Comparison of ENCODE assay signal across 1 cellular context in the genomic region with DNA sequence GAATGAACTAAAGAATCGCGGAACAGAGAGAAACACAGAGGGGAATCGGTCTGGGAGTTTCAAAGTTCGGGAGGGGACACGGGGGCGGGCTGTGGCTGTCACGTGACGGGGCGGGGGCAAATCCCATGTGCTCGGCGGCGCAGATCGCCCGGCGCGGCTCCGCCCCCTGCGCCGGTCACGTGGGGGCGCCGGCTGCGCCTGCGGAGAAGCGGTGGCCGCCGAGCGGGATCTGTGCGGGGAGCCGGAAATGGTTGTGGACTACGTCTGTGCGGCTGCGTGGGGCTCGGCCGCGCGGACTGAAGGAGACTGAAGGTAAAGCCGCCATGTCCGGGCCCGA.
A peak's percentile ranks its signal among the peaks of the same experiment; 100 is the strongest.
TF ChIP-seq lines count a peak whose summit lies in the region.

A gene with protein sequence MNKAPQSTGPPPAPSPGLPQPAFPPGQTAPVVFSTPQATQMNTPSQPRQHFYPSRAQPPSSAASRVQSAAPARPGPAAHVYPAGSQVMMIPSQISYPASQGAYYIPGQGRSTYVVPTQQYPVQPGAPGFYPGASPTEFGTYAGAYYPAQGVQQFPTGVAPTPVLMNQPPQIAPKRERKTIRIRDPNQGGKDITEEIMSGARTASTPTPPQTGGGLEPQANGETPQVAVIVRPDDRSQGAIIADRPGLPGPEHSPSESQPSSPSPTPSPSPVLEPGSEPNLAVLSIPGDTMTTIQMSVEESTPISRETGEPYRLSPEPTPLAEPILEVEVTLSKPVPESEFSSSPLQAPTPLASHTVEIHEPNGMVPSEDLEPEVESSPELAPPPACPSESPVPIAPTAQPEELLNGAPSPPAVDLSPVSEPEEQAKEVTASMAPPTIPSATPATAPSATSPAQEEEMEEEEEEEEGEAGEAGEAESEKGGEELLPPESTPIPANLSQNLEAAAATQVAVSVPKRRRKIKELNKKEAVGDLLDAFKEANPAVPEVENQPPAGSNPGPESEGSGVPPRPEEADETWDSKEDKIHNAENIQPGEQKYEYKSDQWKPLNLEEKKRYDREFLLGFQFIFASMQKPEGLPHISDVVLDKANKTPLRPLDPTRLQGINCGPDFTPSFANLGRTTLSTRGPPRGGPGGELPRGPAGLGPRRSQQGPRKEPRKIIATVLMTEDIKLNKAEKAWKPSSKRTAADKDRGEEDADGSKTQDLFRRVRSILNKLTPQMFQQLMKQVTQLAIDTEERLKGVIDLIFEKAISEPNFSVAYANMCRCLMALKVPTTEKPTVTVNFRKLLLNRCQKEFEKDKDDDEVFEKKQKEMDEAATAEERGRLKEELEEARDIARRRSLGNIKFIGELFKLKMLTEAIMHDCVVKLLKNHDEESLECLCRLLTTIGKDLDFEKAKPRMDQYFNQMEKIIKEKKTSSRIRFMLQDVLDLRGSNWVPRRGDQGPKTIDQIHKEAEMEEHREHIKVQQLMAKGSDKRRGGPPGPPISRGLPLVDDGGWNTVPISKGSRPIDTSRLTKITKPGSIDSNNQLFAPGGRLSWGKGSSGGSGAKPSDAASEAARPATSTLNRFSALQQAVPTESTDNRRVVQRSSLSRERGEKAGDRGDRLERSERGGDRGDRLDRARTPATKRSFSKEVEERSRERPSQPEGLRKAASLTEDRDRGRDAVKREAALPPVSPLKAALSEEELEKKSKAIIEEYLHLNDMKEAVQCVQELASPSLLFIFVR (N-terminal part only) (plus strand): TSS at position 244 of the 337 bp plus-strand sequence. CDS start 1,191 bp downstream, outside the sequence.

TF ChIP-seq in A549, 52 proteins besides CTCF, POLR2A, EP300 and RAD21 (continued from another document):
- TF ChIP-seq, protein P1, sequence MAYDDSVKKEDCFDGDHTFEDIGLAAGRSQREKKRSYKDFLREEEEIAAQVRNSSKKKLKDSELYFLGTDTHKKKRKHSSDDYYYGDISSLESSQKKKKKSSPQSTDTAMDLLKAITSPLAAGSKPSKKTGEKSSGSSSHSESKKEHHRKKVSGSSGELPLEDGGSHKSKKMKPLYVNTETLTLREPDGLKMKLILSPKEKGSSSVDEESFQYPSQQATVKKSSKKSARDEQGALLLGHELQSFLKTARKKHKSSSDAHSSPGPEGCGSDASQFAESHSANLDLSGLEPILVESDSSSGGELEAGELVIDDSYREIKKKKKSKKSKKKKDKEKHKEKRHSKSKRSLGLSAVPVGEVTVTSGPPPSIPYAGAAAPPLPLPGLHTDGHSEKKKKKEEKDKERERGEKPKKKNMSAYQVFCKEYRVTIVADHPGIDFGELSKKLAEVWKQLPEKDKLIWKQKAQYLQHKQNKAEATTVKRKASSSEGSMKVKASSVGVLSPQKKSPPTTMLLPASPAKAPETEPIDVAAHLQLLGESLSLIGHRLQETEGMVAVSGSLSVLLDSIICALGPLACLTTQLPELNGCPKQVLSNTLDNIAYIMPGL (CRISPR knock-in tag; IDR thresholded peaks at IDR 0.05; ENCODE audit: borderline replicate concordance), result no peak
- peak; percentile 83 to 94; a peak in 3 of 5 replicates for TF ChIP-seq JUN (IDR thresholded peaks at IDR 0.05)
- TF ChIP-seq ESRRA (IDR thresholded peaks at IDR 0.05; ENCODE audit: borderline replicate concordance, low read length), result no peak
